In genomic region chr11:70637949-70638598, GRCh38 we compare ENCODE assay signal across 1 cellular context.
TF ChIP-seq lines count a peak whose summit lies in the region.

No MANE protein-coding gene starts in this region.

TF ChIP-seq in HepG2, 621 proteins besides CTCF, POLR2A, EP300 and RAD21 (continued from another document and continues in another):
- TF ChIP-seq, protein P1, sequence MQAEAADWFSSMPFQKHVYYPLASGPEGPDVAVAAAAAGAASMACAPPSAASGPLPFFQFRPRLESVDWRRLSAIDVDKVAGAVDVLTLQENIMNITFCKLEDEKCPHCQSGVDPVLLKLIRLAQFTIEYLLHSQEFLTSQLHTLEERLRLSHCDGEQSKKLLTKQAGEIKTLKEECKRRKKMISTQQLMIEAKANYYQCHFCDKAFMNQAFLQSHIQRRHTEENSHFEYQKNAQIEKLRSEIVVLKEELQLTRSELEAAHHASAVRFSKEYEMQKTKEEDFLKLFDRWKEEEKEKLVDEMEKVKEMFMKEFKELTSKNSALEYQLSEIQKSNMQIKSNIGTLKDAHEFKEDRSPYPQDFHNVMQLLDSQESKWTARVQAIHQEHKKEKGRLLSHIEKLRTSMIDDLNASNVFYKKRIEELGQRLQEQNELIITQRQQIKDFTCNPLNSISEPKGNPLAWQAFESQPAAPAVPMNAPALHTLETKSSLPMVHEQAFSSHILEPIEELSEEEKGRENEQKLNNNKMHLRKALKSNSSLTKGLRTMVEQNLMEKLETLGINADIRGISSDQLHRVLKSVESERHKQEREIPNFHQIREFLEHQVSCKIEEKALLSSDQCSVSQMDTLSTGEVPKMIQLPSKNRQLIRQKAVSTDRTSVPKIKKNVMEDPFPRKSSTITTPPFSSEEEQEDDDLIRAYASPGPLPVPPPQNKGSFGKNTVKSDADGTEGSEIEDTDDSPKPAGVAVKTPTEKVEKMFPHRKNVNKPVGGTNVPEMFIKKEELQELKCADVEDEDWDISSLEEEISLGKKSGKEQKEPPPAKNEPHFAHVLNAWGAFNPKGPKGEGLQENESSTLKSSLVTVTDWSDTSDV (CRISPR knock-in tag; IDR thresholded peaks at IDR 0.05) = no peak
- TF ChIP-seq TP53 (CRISPR knock-in tag; conservative IDR thresholded peaks at IDR 0.05) (no peak), IRX3 (CRISPR knock-in tag; IDR thresholded peaks at IDR 0.05; ENCODE audit: borderline replicate concordance, low read depth) (no peak), ARID4A (CRISPR knock-in tag; IDR thresholded peaks at IDR 0.05; ENCODE audit: borderline replicate concordance) (peak; percentile 37; the same call in 1 of the 2 replicates), SPEN (CRISPR knock-in tag; IDR thresholded peaks at IDR 0.05; ENCODE audit: low read depth) (no peak), POGZ (CRISPR knock-in tag; IDR thresholded peaks at IDR 0.05) (0 out of 2 replicates have a peak, but pooled peaks have one; percentile 25), TSC22D2 (CRISPR knock-in tag; IDR thresholded peaks at IDR 0.05; ENCODE audit: borderline replicate concordance) (no peak), RCOR2 (CRISPR knock-in tag; IDR thresholded peaks at IDR 0.05) (peak; percentile 81; the same call in 1 of the 2 replicates), ZNF704 (CRISPR knock-in tag; IDR thresholded peaks at IDR 0.05; ENCODE audit: borderline replicate concordance) (no peak), ZGPAT (CRISPR knock-in tag; IDR thresholded peaks at IDR 0.05) (peak; percentile 40; the same call in 1 of the 2 replicates), KLF16 (CRISPR knock-in tag; IDR thresholded peaks at IDR 0.05) (no peak), GTF2F1 (IDR thresholded peaks at IDR 0.05; ENCODE audit: low read length) (no peak), GLI4 (CRISPR knock-in tag; IDR thresholded peaks at IDR 0.05; ENCODE audit: borderline replicate concordance) (no peak), GABPA (IDR thresholded peaks at IDR 0.05; ENCODE audit: low read depth, low read length) (no peak), GABPA (CRISPR knock-in tag; IDR thresholded peaks at IDR 0.05; ENCODE audit: low read depth) (no peak), ZNF33B (CRISPR knock-in tag; IDR thresholded peaks at IDR 0.05) (no peak), ZSCAN30 (CRISPR knock-in tag; IDR thresholded peaks at IDR 0.05) (no peak), NBN (conservative IDR thresholded peaks at IDR 0.05) (no peak), CHD4 (IDR thresholded peaks at IDR 0.05; ENCODE audit: borderline replicate concordance, low read length) (no peak), ZNF619 (CRISPR knock-in tag; IDR thresholded peaks at IDR 0.05) (no peak), ZNF790 (CRISPR knock-in tag; IDR thresholded peaks at IDR 0.05; ENCODE audit: borderline replicate concordance) (no peak), ZNF713 (CRISPR knock-in tag; IDR thresholded peaks at IDR 0.05) (no peak), CC2D1A (CRISPR knock-in tag; IDR thresholded peaks at IDR 0.05) (no peak), HMGA1 (CRISPR knock-in tag; conservative IDR thresholded peaks at IDR 0.05) (no peak), ZNF484 (CRISPR knock-in tag; IDR thresholded peaks at IDR 0.05; ENCODE audit: borderline replicate concordance, low read depth) (no peak), ZNF296 (CRISPR knock-in tag; conservative IDR thresholded peaks at IDR 0.05) (no peak), ZNF660 (CRISPR knock-in tag; IDR thresholded peaks at IDR 0.05; ENCODE audit: borderline replicate concordance, low read depth) (no peak), ATM (IDR thresholded peaks at IDR 0.05; ENCODE audit: borderline replicate concordance) (no peak), ZNF589 (CRISPR knock-in tag; conservative IDR thresholded peaks at IDR 0.05) (no peak), SMAD3 (CRISPR knock-in tag; IDR thresholded peaks at IDR 0.05) (no peak), KDM5B (CRISPR knock-in tag; IDR thresholded peaks at IDR 0.05; ENCODE audit: borderline replicate concordance) (no peak), ZNF775 (CRISPR knock-in tag; IDR thresholded peaks at IDR 0.05; ENCODE audit: borderline replicate concordance) (no peak), BCL6 (CRISPR knock-in tag; IDR thresholded peaks at IDR 0.05) (peak; percentile 36; the same call in 1 of the 2 replicates), FOSL2 (CRISPR knock-in tag; IDR thresholded peaks at IDR 0.05) (peak; percentile 30; the same call in 1 of the 2 replicates), KLF11 (CRISPR knock-in tag; IDR thresholded peaks at IDR 0.05) (no peak), ZNF180 (CRISPR knock-in tag; IDR thresholded peaks at IDR 0.05; ENCODE audit: borderline replicate concordance, low read depth) (no peak), CSRNP1 (CRISPR knock-in tag; IDR thresholded peaks at IDR 0.05) (no peak), U2AF2 (IDR thresholded peaks at IDR 0.05; ENCODE audit: low read depth, low read length) (no peak), ZFP82 (CRISPR knock-in tag; IDR thresholded peaks at IDR 0.05; ENCODE audit: borderline replicate concordance) (no peak), SP1 (IDR thresholded peaks at IDR 0.05) (no peak), SP1 (CRISPR knock-in tag; IDR thresholded peaks at IDR 0.05) (no peak)
- TF ChIP-seq, protein P2, sequence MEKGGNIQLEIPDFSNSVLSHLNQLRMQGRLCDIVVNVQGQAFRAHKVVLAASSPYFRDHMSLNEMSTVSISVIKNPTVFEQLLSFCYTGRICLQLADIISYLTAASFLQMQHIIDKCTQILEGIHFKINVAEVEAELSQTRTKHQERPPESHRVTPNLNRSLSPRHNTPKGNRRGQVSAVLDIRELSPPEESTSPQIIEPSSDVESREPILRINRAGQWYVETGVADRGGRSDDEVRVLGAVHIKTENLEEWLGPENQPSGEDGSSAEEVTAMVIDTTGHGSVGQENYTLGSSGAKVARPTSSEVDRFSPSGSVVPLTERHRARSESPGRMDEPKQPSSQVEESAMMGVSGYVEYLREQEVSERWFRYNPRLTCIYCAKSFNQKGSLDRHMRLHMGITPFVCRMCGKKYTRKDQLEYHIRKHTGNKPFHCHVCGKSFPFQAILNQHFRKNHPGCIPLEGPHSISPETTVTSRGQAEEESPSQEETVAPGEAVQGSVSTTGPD (CRISPR knock-in tag; IDR thresholded peaks at IDR 0.05) = no peak
- TF ChIP-seq, protein P3, sequence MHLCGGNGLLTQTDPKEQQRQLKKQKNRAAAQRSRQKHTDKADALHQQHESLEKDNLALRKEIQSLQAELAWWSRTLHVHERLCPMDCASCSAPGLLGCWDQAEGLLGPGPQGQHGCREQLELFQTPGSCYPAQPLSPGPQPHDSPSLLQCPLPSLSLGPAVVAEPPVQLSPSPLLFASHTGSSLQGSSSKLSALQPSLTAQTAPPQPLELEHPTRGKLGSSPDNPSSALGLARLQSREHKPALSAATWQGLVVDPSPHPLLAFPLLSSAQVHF (CRISPR knock-in tag; IDR thresholded peaks at IDR 0.05) = no peak
- TF ChIP-seq, protein P4, sequence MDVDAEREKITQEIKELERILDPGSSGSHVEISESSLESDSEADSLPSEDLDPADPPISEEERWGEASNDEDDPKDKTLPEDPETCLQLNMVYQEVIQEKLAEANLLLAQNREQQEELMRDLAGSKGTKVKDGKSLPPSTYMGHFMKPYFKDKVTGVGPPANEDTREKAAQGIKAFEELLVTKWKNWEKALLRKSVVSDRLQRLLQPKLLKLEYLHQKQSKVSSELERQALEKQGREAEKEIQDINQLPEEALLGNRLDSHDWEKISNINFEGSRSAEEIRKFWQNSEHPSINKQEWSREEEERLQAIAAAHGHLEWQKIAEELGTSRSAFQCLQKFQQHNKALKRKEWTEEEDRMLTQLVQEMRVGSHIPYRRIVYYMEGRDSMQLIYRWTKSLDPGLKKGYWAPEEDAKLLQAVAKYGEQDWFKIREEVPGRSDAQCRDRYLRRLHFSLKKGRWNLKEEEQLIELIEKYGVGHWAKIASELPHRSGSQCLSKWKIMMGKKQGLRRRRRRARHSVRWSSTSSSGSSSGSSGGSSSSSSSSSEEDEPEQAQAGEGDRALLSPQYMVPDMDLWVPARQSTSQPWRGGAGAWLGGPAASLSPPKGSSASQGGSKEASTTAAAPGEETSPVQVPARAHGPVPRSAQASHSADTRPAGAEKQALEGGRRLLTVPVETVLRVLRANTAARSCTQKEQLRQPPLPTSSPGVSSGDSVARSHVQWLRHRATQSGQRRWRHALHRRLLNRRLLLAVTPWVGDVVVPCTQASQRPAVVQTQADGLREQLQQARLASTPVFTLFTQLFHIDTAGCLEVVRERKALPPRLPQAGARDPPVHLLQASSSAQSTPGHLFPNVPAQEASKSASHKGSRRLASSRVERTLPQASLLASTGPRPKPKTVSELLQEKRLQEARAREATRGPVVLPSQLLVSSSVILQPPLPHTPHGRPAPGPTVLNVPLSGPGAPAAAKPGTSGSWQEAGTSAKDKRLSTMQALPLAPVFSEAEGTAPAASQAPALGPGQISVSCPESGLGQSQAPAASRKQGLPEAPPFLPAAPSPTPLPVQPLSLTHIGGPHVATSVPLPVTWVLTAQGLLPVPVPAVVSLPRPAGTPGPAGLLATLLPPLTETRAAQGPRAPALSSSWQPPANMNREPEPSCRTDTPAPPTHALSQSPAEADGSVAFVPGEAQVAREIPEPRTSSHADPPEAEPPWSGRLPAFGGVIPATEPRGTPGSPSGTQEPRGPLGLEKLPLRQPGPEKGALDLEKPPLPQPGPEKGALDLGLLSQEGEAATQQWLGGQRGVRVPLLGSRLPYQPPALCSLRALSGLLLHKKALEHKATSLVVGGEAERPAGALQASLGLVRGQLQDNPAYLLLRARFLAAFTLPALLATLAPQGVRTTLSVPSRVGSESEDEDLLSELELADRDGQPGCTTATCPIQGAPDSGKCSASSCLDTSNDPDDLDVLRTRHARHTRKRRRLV (CRISPR knock-in tag; IDR thresholded peaks at IDR 0.05) = no peak
- TF ChIP-seq, protein P5, sequence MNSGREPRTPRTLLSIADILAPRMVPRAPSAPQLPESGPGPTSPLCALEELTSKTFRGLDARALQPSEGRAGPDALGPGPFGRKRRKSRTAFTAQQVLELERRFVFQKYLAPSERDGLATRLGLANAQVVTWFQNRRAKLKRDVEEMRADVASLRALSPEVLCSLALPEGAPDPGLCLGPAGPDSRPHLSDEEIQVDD (CRISPR knock-in tag; IDR thresholded peaks at IDR 0.05; ENCODE audit: borderline replicate concordance) = no peak
